8 cellular contexts compared by ENCODE assay signal in the genomic region with DNA sequence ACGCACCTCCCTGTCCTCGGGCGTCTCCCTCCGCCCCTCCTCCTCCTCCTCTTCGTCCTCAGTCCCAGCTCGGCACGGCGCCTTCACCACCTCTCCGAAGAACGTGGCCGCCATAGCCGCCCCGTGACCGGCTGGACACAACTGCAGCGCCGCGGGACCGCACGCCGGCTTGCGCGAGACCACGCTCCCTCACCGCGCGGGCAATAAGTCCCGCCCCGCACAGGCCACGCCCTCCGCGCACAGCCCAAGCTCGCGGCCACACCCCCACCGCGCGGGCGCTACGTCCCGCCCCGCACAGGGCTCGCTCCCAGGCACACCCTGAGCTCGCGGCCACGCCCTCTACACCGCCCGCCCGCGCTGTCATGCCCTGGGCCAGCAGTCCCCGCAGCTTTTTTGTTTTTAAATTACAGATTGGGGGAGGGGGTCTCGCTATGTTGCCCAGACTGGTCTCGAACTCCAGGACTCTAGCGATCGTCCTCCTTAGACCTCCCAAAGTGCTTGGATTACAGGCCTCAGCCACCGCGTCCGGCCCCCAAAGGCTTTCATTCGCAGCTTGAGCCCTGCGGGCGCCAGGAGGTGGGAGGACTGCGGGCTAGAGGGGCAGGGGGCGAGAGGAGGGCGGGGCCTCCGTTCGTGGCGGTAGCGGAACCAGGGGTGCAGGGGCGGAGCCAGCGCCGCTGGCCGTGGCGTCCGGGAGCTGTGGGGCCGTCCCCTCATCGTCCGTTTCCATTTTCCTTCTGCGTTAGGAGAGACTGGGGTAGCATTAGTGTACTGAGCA. TPM values are rescaled to one million over a fixed set of nuclear protein-coding genes. Genes with fewer than 3 reads are reported as not detected.
DNase-seq lines count a peak whose midpoint lies in the region; ATAC-seq and TF ChIP-seq lines count a peak whose summit lies in the region.

A gene with protein sequence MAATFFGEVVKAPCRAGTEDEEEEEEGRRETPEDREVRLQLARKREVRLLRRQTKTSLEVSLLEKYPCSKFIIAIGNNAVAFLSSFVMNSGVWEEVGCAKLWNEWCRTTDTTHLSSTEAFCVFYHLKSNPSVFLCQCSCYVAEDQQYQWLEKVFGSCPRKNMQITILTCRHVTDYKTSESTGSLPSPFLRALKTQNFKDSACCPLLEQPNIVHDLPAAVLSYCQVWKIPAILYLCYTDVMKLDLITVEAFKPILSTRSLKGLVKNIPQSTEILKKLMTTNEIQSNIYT (minus strand): TSS at position 180 of the 778 bp plus-strand sequence. CDS start 66 bp downstream, at position 114.

- H3K4me1 Mint-ChIP-seq in T-helper 17 cell: peaks cover 33% of the 10 kb centered on the region

- no peaks in the 10 kb centered on the region for H3K27me3 ChIP-seq in upper lobe of left lung

- peaks cover 13 to 28% (median 19%) of the 10 kb centered on the region in 4 donors for H3K4me1 ChIP-seq in upper lobe of left lung

- H3K9me3 ChIP-seq in T-helper 17 cell (ENCODE audit: control insufficient read depth, low read length, poor library complexity, severe bottlenecking) (no peaks in the 10 kb centered on the region), upper lobe of left lung (no peaks in the 10 kb centered on the region)

- peaks cover 0 to 15% (median 8%) of the 10 kb centered on the region in 4 donors for H3K36me3 ChIP-seq in upper lobe of left lung

- no peak for TF ChIP-seq EP300 in upper lobe of left lung (IDR thresholded peaks at IDR 0.05)

- peak in 1 of 6 experiments; percentile 26 for TF ChIP-seq CTCF in upper lobe of left lung (IDR thresholded peaks at IDR 0.05)

- peak within 1 kb of the TSS; percentile 68 to 88 (median 87) for H3K4me3 ChIP-seq in upper lobe of left lung

- DNase-seq in NCI-H187 (lab: John Stamatoyannopoulos, UW) (peak; percentile 72 to 94), T-helper 17 cell (peak; percentile 92 to 97 (median 92)), amygdala (lab: John Stamatoyannopoulos, UW) (peak; percentile 15 to 92 (median 80)), left cardiac atrium (peak; percentile 97), posterior vena cava (ENCODE audit: low spot score) (peak; percentile 99), upper lobe of left lung (peak; percentile 98 to 100)

- intact Hi-C loops in left cardiac atrium (cut with DNase I) (no loop called here), posterior vena cava (cut with DNase I) (no loop called here)

- H3K27ac Mint-ChIP-seq in T-helper 17 cell: peak within 1 kb of the TSS; percentile 90

- peak in 3 of 4 donors; percentile 54 to 88 (median 79) for TF ChIP-seq POLR2A in upper lobe of left lung (IDR thresholded peaks at IDR 0.05)

- no peaks in the 10 kb centered on the region for H3K27me3 Mint-ChIP-seq in T-helper 17 cell

- H3K4me3 Mint-ChIP-seq in T-helper 17 cell: peak within 1 kb of the TSS; percentile 98

- peak within 1 kb of the TSS; percentile 89 to 92 (median 91) for H3K27ac ChIP-seq in upper lobe of left lung

- peaks cover 3% of the 10 kb centered on the region for H3K36me3 Mint-ChIP-seq in T-helper 17 cell (ENCODE audit: low read depth)

- WGBS in upper lobe of left lung, 2 donors: 0% methylated on average over 54 to 68 of the region's 76 CpGs

- ATAC-seq in GM18502 (IDR thresholded peaks at IDR 0.05; ENCODE audit: poor library complexity, unreplicated experiment) (peak; percentile 88), HG02943 (IDR thresholded peaks at IDR 0.05; ENCODE audit: low read depth, unreplicated experiment) (peak; percentile 84), T-helper 17 cell (peak; percentile 97), left cardiac atrium (peak; percentile 98), upper lobe of left lung (ENCODE audit: low FRiP score in 2 of 2) (peak; percentile 99 to 100)

RNA-seq across cellular contexts. Expression of the gene that starts here (rescaled TPM):
- total RNA-seq in T-helper 17 cell (10 to 100 TPM; 10.5 to 14.6 TPM), left cardiac atrium (10 to 100 TPM; 21.3 to 30.6 TPM), posterior vena cava (10 to 100 TPM; 30.9 to 33.8 TPM), upper lobe of left lung (10 to 100 TPM in 4 of 6 donors, 1 to 10 TPM in 2; 6.1 to 24.6 (median 19.7) TPM)

Comparison
In these comparisons a context has a peak if more than half of its experiments do, and no peak if none do; other contexts are left out.
1. Peak in every context shown above with its lines: DNase-seq, ATAC-seq, H3K4me3 ChIP-seq and H3K27ac ChIP-seq.